ENCODE assay signal across 1 cellular context in the genomic region with DNA sequence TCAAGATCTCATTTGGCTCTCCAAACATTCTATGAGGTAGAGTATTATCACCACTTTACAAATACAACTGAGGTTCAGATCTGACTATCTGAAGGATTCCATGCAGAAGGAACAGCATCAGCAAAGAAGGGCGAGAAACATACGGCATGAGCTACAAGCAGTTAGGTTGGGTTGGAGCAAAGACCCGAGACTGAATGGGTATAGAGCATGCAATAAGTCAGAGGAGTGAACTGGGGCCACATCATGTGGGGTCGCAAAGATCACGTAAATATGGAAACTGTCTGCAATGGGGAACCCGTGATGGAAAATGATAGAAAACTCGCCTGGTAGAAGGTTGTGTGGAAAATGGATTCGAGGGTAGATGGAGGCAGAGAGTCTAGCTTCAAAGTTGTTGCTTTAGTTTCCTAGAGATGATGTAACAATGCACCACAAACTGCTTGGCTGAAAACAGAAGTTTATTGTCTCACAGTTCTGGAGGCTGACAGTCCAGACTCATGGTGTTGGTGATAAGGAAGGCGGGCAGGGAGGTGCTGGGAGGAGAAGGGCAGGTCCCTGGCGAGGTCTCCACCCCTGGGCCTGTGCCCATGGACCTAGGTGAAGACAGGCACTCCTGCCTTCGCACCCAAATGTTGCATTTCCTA.
TF ChIP-seq lines count a peak whose summit lies in the region.

No MANE protein-coding gene starts in this region.

TF ChIP-seq in K562, 482 proteins besides CTCF, POLR2A, EP300 and RAD21 (continued from another document and continues in another):
- TF ChIP-seq, protein P1, sequence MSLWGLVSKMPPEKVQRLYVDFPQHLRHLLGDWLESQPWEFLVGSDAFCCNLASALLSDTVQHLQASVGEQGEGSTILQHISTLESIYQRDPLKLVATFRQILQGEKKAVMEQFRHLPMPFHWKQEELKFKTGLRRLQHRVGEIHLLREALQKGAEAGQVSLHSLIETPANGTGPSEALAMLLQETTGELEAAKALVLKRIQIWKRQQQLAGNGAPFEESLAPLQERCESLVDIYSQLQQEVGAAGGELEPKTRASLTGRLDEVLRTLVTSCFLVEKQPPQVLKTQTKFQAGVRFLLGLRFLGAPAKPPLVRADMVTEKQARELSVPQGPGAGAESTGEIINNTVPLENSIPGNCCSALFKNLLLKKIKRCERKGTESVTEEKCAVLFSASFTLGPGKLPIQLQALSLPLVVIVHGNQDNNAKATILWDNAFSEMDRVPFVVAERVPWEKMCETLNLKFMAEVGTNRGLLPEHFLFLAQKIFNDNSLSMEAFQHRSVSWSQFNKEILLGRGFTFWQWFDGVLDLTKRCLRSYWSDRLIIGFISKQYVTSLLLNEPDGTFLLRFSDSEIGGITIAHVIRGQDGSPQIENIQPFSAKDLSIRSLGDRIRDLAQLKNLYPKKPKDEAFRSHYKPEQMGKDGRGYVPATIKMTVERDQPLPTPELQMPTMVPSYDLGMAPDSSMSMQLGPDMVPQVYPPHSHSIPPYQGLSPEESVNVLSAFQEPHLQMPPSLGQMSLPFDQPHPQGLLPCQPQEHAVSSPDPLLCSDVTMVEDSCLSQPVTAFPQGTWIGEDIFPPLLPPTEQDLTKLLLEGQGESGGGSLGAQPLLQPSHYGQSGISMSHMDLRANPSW (CRISPR knock-in tag; IDR thresholded peaks at IDR 0.05): no peak
- TF ChIP-seq IFI16 (CRISPR knock-in tag; IDR thresholded peaks at IDR 0.05) (no peak), SMC3 (conservative IDR thresholded peaks at IDR 0.05; ENCODE audit: insufficient read depth, low read depth, low read length) (no peak), TARDBP (IDR thresholded peaks at IDR 0.05) (no peak), CEBPB (tag; IDR thresholded peaks at IDR 0.05) (peak; percentile 94), DIDO1 (tag; IDR thresholded peaks at IDR 0.05; ENCODE audit: low read depth) (0 out of 2 replicates have a peak, but pooled peaks have one; percentile 51), L3MBTL2 (IDR thresholded peaks at IDR 0.05) (no peak; the same call in 1 of the 2 replicates), FUS (optimal IDR thresholded peaks at IDR 0.05; ENCODE audit: low read depth, low read length) (no peak), TRIM24 (IDR thresholded peaks at IDR 0.05) (peak; percentile 18 to 64; a peak in 2 of 4 replicates), ZNF408 (CRISPR knock-in tag; IDR thresholded peaks at IDR 0.05; ENCODE audit: low read depth) (no peak), HEY1 (CRISPR knock-in tag; IDR thresholded peaks at IDR 0.05; ENCODE audit: borderline replicate concordance) (no peak), NFE2L1 (tag; IDR thresholded peaks at IDR 0.05; ENCODE audit: borderline replicate concordance, low read depth) (no peak), POLR2AphosphoS5 (IDR thresholded peaks at IDR 0.05; ENCODE audit: control insufficient read depth, insufficient read depth, low read depth, low read length) (no peak), TEAD1 (CRISPR knock-in tag; IDR thresholded peaks at IDR 0.05) (no peak), ZNF165 (CRISPR knock-in tag; IDR thresholded peaks at IDR 0.05; ENCODE audit: borderline replicate concordance) (no peak), PPARD (CRISPR knock-in tag; IDR thresholded peaks at IDR 0.05) (no peak), KDM1A (IDR thresholded peaks at IDR 0.05) (no peak), SIRT6 (IDR thresholded peaks at IDR 0.05; ENCODE audit: low read depth, low read length) (no peak), EGR1 (conservative IDR thresholded peaks at IDR 0.05) (no peak), MTA2 (IDR thresholded peaks at IDR 0.05; ENCODE audit: low read depth) (no peak), HNRNPL (IDR thresholded peaks at IDR 0.05; ENCODE audit: low read depth, low read length) (no peak), NCOR1 (IDR thresholded peaks at IDR 0.05) (peak; percentile 52), GATAD2A (IDR thresholded peaks at IDR 0.05) (no peak), SMARCB1 (IDR thresholded peaks at IDR 0.05; ENCODE audit: insufficient read length, low read depth) (no peak), HDAC2 (IDR thresholded peaks at IDR 0.05) (peak; percentile 55; the same call in 1 of the 2 replicates), TCF7L2 (IDR thresholded peaks at IDR 0.05; ENCODE audit: low read depth, low read length) (no peak), CSDE1 (IDR thresholded peaks at IDR 0.05) (no peak), FOXP1 (CRISPR knock-in tag; IDR thresholded peaks at IDR 0.05) (no peak; the same call in 1 of the 2 replicates), HCFC1 (IDR thresholded peaks at IDR 0.05; ENCODE audit: low read depth, low read length) (no peak), BDP1 (IDR thresholded peaks at IDR 0.05; ENCODE audit: insufficient read depth, insufficient read length) (no peak), TAF15 (IDR thresholded peaks at IDR 0.05; ENCODE audit: low read depth, low read length) (no peak), ZNF175 (CRISPR knock-in tag; IDR thresholded peaks at IDR 0.05; ENCODE audit: low read depth) (no peak), POLR2H (tag; IDR thresholded peaks at IDR 0.05; ENCODE audit: low read depth) (peak; percentile 32; the same call in 1 of the 2 replicates), HMG20B (CRISPR knock-in tag; IDR thresholded peaks at IDR 0.05) (no peak), SMARCA4 (IDR thresholded peaks at IDR 0.05) (peak; percentile 81; the same call in 1 of the 2 replicates), NR2F6 (CRISPR knock-in tag; IDR thresholded peaks at IDR 0.05) (no peak), ZFX (CRISPR knock-in tag; IDR thresholded peaks at IDR 0.05) (no peak), NFRKB (IDR thresholded peaks at IDR 0.05; ENCODE audit: low read depth) (peak; percentile 52; the same call in 1 of the 2 replicates), POLR3A (IDR thresholded peaks at IDR 0.05; ENCODE audit: borderline replicate concordance, extremely low read depth, insufficient read depth, insufficient read length) (no peak), RBBP5 (IDR thresholded peaks at IDR 0.05; ENCODE audit: borderline replicate concordance, insufficient read depth, low read length, poor library complexity, severe bottlenecking) (no peak), HIVEP1 (CRISPR knock-in tag; IDR thresholded peaks at IDR 0.05) (no peak), KLF13 (tag; IDR thresholded peaks at IDR 0.05; ENCODE audit: borderline replicate concordance, low read depth) (no peak), MECOM (CRISPR knock-in tag; IDR thresholded peaks at IDR 0.05) (no peak), RUNX1 (IDR thresholded peaks at IDR 0.05; ENCODE audit: low read depth) (no peak), FOXA1 (IDR thresholded peaks at IDR 0.05; ENCODE audit: borderline replicate concordance) (no peak)
- TF ChIP-seq, protein P2, sequence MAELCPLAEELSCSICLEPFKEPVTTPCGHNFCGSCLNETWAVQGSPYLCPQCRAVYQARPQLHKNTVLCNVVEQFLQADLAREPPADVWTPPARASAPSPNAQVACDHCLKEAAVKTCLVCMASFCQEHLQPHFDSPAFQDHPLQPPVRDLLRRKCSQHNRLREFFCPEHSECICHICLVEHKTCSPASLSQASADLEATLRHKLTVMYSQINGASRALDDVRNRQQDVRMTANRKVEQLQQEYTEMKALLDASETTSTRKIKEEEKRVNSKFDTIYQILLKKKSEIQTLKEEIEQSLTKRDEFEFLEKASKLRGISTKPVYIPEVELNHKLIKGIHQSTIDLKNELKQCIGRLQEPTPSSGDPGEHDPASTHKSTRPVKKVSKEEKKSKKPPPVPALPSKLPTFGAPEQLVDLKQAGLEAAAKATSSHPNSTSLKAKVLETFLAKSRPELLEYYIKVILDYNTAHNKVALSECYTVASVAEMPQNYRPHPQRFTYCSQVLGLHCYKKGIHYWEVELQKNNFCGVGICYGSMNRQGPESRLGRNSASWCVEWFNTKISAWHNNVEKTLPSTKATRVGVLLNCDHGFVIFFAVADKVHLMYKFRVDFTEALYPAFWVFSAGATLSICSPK (IDR thresholded peaks at IDR 0.05; ENCODE audit: borderline replicate concordance): no peak
- TF ChIP-seq, protein P3, sequence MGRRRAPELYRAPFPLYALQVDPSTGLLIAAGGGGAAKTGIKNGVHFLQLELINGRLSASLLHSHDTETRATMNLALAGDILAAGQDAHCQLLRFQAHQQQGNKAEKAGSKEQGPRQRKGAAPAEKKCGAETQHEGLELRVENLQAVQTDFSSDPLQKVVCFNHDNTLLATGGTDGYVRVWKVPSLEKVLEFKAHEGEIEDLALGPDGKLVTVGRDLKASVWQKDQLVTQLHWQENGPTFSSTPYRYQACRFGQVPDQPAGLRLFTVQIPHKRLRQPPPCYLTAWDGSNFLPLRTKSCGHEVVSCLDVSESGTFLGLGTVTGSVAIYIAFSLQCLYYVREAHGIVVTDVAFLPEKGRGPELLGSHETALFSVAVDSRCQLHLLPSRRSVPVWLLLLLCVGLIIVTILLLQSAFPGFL (CRISPR knock-in tag; IDR thresholded peaks at IDR 0.05): no peak
- TF ChIP-seq, protein P4, sequence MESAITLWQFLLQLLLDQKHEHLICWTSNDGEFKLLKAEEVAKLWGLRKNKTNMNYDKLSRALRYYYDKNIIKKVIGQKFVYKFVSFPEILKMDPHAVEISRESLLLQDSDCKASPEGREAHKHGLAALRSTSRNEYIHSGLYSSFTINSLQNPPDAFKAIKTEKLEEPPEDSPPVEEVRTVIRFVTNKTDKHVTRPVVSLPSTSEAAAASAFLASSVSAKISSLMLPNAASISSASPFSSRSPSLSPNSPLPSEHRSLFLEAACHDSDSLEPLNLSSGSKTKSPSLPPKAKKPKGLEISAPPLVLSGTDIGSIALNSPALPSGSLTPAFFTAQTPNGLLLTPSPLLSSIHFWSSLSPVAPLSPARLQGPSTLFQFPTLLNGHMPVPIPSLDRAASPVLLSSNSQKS (CRISPR knock-in tag; IDR thresholded peaks at IDR 0.05): no peak
- TF ChIP-seq, protein P5, sequence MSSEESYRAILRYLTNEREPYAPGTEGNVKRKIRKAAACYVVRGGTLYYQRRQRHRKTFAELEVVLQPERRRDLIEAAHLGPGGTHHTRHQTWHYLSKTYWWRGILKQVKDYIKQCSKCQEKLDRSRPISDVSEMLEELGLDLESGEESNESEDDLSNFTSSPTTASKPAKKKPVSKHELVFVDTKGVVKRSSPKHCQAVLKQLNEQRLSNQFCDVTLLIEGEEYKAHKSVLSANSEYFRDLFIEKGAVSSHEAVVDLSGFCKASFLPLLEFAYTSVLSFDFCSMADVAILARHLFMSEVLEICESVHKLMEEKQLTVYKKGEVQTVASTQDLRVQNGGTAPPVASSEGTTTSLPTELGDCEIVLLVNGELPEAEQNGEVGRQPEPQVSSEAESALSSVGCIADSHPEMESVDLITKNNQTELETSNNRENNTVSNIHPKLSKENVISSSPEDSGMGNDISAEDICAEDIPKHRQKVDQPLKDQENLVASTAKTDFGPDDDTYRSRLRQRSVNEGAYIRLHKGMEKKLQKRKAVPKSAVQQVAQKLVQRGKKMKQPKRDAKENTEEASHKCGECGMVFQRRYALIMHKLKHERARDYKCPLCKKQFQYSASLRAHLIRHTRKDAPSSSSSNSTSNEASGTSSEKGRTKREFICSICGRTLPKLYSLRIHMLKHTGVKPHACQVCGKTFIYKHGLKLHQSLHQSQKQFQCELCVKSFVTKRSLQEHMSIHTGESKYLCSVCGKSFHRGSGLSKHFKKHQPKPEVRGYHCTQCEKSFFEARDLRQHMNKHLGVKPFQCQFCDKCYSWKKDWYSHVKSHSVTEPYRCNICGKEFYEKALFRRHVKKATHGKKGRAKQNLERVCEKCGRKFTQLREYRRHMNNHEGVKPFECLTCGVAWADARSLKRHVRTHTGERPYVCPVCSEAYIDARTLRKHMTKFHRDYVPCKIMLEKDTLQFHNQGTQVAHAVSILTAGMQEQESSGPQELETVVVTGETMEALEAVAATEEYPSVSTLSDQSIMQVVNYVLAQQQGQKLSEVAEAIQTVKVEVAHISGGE (CRISPR knock-in tag; IDR thresholded peaks at IDR 0.05): no peak
- TF ChIP-seq, protein P6, sequence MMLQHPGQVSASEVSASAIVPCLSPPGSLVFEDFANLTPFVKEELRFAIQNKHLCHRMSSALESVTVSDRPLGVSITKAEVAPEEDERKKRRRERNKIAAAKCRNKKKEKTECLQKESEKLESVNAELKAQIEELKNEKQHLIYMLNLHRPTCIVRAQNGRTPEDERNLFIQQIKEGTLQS (IDR thresholded peaks at IDR 0.05): peak; percentile 92
- TF ChIP-seq, protein P6 (CRISPR knock-in tag; conservative IDR thresholded peaks at IDR 0.05): peak; percentile 70
- TF ChIP-seq, protein P7, sequence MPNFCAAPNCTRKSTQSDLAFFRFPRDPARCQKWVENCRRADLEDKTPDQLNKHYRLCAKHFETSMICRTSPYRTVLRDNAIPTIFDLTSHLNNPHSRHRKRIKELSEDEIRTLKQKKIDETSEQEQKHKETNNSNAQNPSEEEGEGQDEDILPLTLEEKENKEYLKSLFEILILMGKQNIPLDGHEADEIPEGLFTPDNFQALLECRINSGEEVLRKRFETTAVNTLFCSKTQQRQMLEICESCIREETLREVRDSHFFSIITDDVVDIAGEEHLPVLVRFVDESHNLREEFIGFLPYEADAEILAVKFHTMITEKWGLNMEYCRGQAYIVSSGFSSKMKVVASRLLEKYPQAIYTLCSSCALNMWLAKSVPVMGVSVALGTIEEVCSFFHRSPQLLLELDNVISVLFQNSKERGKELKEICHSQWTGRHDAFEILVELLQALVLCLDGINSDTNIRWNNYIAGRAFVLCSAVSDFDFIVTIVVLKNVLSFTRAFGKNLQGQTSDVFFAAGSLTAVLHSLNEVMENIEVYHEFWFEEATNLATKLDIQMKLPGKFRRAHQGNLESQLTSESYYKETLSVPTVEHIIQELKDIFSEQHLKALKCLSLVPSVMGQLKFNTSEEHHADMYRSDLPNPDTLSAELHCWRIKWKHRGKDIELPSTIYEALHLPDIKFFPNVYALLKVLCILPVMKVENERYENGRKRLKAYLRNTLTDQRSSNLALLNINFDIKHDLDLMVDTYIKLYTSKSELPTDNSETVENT (CRISPR knock-in tag; IDR thresholded peaks at IDR 0.05): no peak
- TF ChIP-seq, protein P8, sequence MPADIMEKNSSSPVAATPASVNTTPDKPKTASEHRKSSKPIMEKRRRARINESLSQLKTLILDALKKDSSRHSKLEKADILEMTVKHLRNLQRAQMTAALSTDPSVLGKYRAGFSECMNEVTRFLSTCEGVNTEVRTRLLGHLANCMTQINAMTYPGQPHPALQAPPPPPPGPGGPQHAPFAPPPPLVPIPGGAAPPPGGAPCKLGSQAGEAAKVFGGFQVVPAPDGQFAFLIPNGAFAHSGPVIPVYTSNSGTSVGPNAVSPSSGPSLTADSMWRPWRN (IDR thresholded peaks at IDR 0.05; ENCODE audit: low read depth): no peak
- TF ChIP-seq, protein P9, sequence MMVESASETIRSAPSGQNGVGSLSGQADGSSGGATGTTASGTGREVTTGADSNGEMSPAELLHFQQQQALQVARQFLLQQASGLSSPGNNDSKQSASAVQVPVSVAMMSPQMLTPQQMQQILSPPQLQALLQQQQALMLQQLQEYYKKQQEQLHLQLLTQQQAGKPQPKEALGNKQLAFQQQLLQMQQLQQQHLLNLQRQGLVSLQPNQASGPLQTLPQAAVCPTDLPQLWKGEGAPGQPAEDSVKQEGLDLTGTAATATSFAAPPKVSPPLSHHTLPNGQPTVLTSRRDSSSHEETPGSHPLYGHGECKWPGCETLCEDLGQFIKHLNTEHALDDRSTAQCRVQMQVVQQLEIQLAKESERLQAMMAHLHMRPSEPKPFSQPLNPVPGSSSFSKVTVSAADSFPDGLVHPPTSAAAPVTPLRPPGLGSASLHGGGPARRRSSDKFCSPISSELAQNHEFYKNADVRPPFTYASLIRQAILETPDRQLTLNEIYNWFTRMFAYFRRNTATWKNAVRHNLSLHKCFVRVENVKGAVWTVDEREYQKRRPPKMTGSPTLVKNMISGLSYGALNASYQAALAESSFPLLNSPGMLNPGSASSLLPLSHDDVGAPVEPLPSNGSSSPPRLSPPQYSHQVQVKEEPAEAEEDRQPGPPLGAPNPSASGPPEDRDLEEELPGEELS (CRISPR knock-in tag; IDR thresholded peaks at IDR 0.05; ENCODE audit: borderline replicate concordance): no peak
